9 cellular contexts compared by ENCODE assay signal in genomic region chr4:153792007-153792892, GRCh38. TPM values are rescaled to one million over a fixed set of nuclear protein-coding genes. Genes with fewer than 3 reads are reported as not detected.
A peak's percentile ranks its signal among the peaks of the same experiment; 100 is the strongest.
DNase-seq lines count a peak whose midpoint lies in the region; ATAC-seq and TF ChIP-seq lines count a peak whose summit lies in the region.
"Had no signal": no experiment of that assay in that cellular context is flagged by ENCODE, and none has a peak within 500 bp of the region (broad histone marks: within the 10 kb centered on the region; RNA-seq: fewer than 3 reads in every experiment).

No MANE protein-coding gene starts in this region.

- WGBS in prostate gland = 8% methylated on average over 52 of the region's 53 CpGs

- no peaks in the 10 kb centered on the region for H3K36me3 ChIP-seq in prostate gland

- H3K4me1 Mint-ChIP-seq in activated naive CD8-positive, alpha-beta T cell (ENCODE audit: low read depth) = peaks cover 39% of the 10 kb centered on the region

- peaks cover 26% of the 10 kb centered on the region for H3K27me3 ChIP-seq in prostate gland (replicated peaks; ENCODE audit: insufficient read depth)

- no peaks in the 10 kb centered on the region for H3K9me3 Mint-ChIP-seq in activated naive CD8-positive, alpha-beta T cell (ENCODE audit: low read depth)

- peak overlapping the region in 1 of 2 donors; percentile 4 for H3K4me3 ChIP-seq in prostate gland

- intact Hi-C loops in left cardiac atrium (cut with DNase I) (loop anchor here (5.0 to 10.0 kb wide), 3 partner anchors 233 to 525 kb away; no protein-coding TSS in a partner anchor), prostate gland (cut with DNase I) (loop anchor here (5.0 kb wide), 2 partner anchors 230 to 520 kb away; no protein-coding TSS in a partner anchor)

- peak; percentile 33 to 62 (median 44) for DNase-seq in stimulated activated CD4-positive, alpha-beta T cell treated with anti-CD3 and anti-CD28 coated beads, Interleukin-12 subunit alpha, Interleukin-12 subunit beta, amount 100 ng/mL, for 48 hours (ENCODE audit: low read depth in 2 of 3, low spot score in 1 of 3)
- no peak for DNase-seq in stimulated activated CD4-positive, alpha-beta T cell treated with anti-CD3 and anti-CD28 coated beads, Interleukin-12 subunit alpha, Interleukin-12 subunit beta, amount 100 ng/mL, for 4 hours
- DNase-seq in left cardiac atrium = peak; percentile 68
- DNase-seq in prostate gland (ENCODE audit: low spot score) = no peak

- peak overlapping the region; percentile 80 for H3K4me3 Mint-ChIP-seq in activated naive CD8-positive, alpha-beta T cell

- H3K9me3 ChIP-seq in prostate gland = no peaks in the 10 kb centered on the region

- H3K27ac ChIP-seq in prostate gland = no peak overlapping the region

- TF ChIP-seq CTCF in prostate gland (IDR thresholded peaks at IDR 0.05) = peak in 3 of 4 experiments; percentile 17 to 37 (median 29)

- H3K36me3 Mint-ChIP-seq in activated naive CD8-positive, alpha-beta T cell = no peaks in the 10 kb centered on the region

- H3K27ac Mint-ChIP-seq in activated naive CD8-positive, alpha-beta T cell = no peak overlapping the region

- H3K4me1 ChIP-seq in prostate gland (replicated peaks) = peaks cover 6% of the 10 kb centered on the region

- ATAC-seq in left cardiac atrium (peak; percentile 56 to 72), HG02885 (IDR thresholded peaks at IDR 0.05; ENCODE audit: poor library complexity, unreplicated experiment) (no peak), GM19452 (IDR thresholded peaks at IDR 0.05; ENCODE audit: unreplicated experiment) (no peak), GM21619 (IDR thresholded peaks at IDR 0.05; ENCODE audit: unreplicated experiment) (no peak)

- TF ChIP-seq POLR2A in prostate gland (IDR thresholded peaks at IDR 0.05) = no peak

- H3K27me3 Mint-ChIP-seq in activated naive CD8-positive, alpha-beta T cell = peaks cover 52% of the 10 kb centered on the region

RNA-seq across cellular contexts. Expression of gene SFRP2, which starts 3.4 kb away (rescaled TPM):
- total RNA-seq in left cardiac atrium (1 to 10 TPM; 3.3 to 8.3 TPM), prostate gland (1 to 10 TPM; 3.7 to 6.1 TPM)

RNA-seq across cellular contexts. Expression of gene RNF175, which starts 32.4 kb away (rescaled TPM):
- total RNA-seq in left cardiac atrium (1 to 10 TPM; 5.9 to 7.7 TPM), prostate gland (1 to 10 TPM in 1 of 2 donors, not detected in 1; 1.9 TPM)
- total RNA-seq: subcutaneous adipose tissue had no signal

Comparison
In these comparisons a context has a peak if more than half of its experiments do, and no peak if none do; other contexts are left out.
1. DNase-seq: peak in stimulated activated CD4-positive, alpha-beta T cell treated with anti-CD3 and anti-CD28 coated beads, Interleukin-12 subunit alpha, Interleukin-12 subunit beta, amount 100 ng/mL, for 48 hours (3 of 3) and left cardiac atrium (single experiment); none in stimulated activated CD4-positive, alpha-beta T cell treated with anti-CD3 and anti-CD28 coated beads, Interleukin-12 subunit alpha, Interleukin-12 subunit beta, amount 100 ng/mL, for 4 hours (single experiment) and prostate gland (single experiment).
2. ATAC-seq: peak in left cardiac atrium (2 of 2); none in HG02885 (single experiment), GM19452 (single experiment) and GM21619 (single experiment).